ENCODE assay signal across 1 cellular context in genomic region chr17:8131844-8132441, GRCh38.
TF ChIP-seq lines count a peak whose summit lies in the region.

No MANE protein-coding gene starts in this region.

TF ChIP-seq in HEK293, 187 proteins besides CTCF, POLR2A, EP300 and RAD21 (continued from another document):
- TF ChIP-seq ZBTB26 (tag by site-specific recombination; optimal IDR thresholded peaks at IDR 0.05) (no peak), HOXC10 (CRISPR knock-in tag; IDR thresholded peaks at IDR 0.05) (no peak), ZNF146 (tag by site-specific recombination; IDR thresholded peaks at IDR 0.05) (no peak), ZNF394 (tag by site-specific recombination; IDR thresholded peaks at IDR 0.05; ENCODE audit: borderline replicate concordance) (peak; percentile 43; the same call in 1 of the 2 replicates), PRDM1 (tag by site-specific recombination; IDR thresholded peaks at IDR 0.05) (peak; percentile 70; the same call in 1 of the 2 replicates), ZNF830 (tag by site-specific recombination; IDR thresholded peaks at IDR 0.05; ENCODE audit: low read depth) (no peak), YY1 (tag by site-specific recombination; IDR thresholded peaks at IDR 0.05) (no peak), ZNF121 (tag by site-specific recombination; IDR thresholded peaks at IDR 0.05) (peak; percentile 90), GFI1B (tag by site-specific recombination; IDR thresholded peaks at IDR 0.05) (no peak), ZNF221 (tag by site-specific recombination; IDR thresholded peaks at IDR 0.05; ENCODE audit: borderline replicate concordance) (no peak)
